1 cellular context compared by ENCODE assay signal in genomic region chr12:6318440-6318879, GRCh38.
TF ChIP-seq lines count a peak whose summit lies in the region.

No MANE protein-coding gene starts in this region.

TF ChIP-seq in A549, 52 proteins besides CTCF, POLR2A, EP300 and RAD21:
- TF ChIP-seq PBX3 (IDR thresholded peaks at IDR 0.05) (peak; percentile 55; the same call in 1 of the 2 replicates), ATOH8 (CRISPR knock-in tag; IDR thresholded peaks at IDR 0.05; ENCODE audit: low read depth) (no peak), RARB (CRISPR knock-in tag; IDR thresholded peaks at IDR 0.05) (no peak), MAX (IDR thresholded peaks at IDR 0.05) (no peak), JUN (IDR thresholded peaks at IDR 0.05) (peak in 1 of 2 experiments; percentile 43; a peak in 2 of 5 replicates), BHLHE40 (IDR thresholded peaks at IDR 0.05; ENCODE audit: low read depth, low read length) (no peak), ELK1 (IDR thresholded peaks at IDR 0.05; ENCODE audit: low read depth, low read length) (no peak), PHF8 (IDR thresholded peaks at IDR 0.05; ENCODE audit: borderline replicate concordance, low read depth) (no peak), CBX8 (IDR thresholded peaks at IDR 0.05) (no peak), HOXA7 (CRISPR knock-in tag; IDR thresholded peaks at IDR 0.05) (peak; percentile 83), FOSL2 (IDR thresholded peaks at IDR 0.05) (no peak), FOSL2 (CRISPR knock-in tag; IDR thresholded peaks at IDR 0.05) (no peak), SMC3 (IDR thresholded peaks at IDR 0.05) (no peak)
TF ChIP-seq in A549: peak in this region for 3.
